Comparison of ENCODE assay signal across 1 cellular context in genomic region chr7:144821069-144821468, GRCh38.
TF ChIP-seq lines count a peak whose summit lies in the region.

No MANE protein-coding gene starts in this region.

TF ChIP-seq in HepG2, 621 proteins besides CTCF, POLR2A, EP300 and RAD21 (continued from another document):
- TF ChIP-seq ZNF318 (CRISPR knock-in tag; IDR thresholded peaks at IDR 0.05): no peak
- no peak for TF ChIP-seq TFE3 (CRISPR knock-in tag; IDR thresholded peaks at IDR 0.05)
- TF ChIP-seq ZBTB46 (CRISPR knock-in tag; IDR thresholded peaks at IDR 0.05; ENCODE audit: borderline replicate concordance): no peak
- no peak for TF ChIP-seq ZNF800 (CRISPR knock-in tag; IDR thresholded peaks at IDR 0.05)
- no peak for TF ChIP-seq E2F5 (CRISPR knock-in tag; conservative IDR thresholded peaks at IDR 0.05)
- TF ChIP-seq ZBTB38 (CRISPR knock-in tag; IDR thresholded peaks at IDR 0.05): no peak
- no peak for TF ChIP-seq MTA3 (CRISPR knock-in tag; IDR thresholded peaks at IDR 0.05)
- TF ChIP-seq AKNA (CRISPR knock-in tag; IDR thresholded peaks at IDR 0.05; ENCODE audit: borderline replicate concordance): no peak
- TF ChIP-seq SOX5 (CRISPR knock-in tag; IDR thresholded peaks at IDR 0.05; ENCODE audit: borderline replicate concordance): no peak
- no peak for TF ChIP-seq KDM2A (CRISPR knock-in tag; IDR thresholded peaks at IDR 0.05; ENCODE audit: borderline replicate concordance, low read depth)
- no peak for TF ChIP-seq NR0B2 (CRISPR knock-in tag; IDR thresholded peaks at IDR 0.05)
- no peak for TF ChIP-seq AHR (CRISPR knock-in tag; IDR thresholded peaks at IDR 0.05)
- no peak for TF ChIP-seq ZNF317 (CRISPR knock-in tag; IDR thresholded peaks at IDR 0.05)
- no peak for TF ChIP-seq DNMT1 (CRISPR knock-in tag; IDR thresholded peaks at IDR 0.05)
- no peak for TF ChIP-seq ZBTB7B (CRISPR knock-in tag; IDR thresholded peaks at IDR 0.05)
